Comparison of ENCODE assay signal across 1 cellular context in the genomic region with DNA sequence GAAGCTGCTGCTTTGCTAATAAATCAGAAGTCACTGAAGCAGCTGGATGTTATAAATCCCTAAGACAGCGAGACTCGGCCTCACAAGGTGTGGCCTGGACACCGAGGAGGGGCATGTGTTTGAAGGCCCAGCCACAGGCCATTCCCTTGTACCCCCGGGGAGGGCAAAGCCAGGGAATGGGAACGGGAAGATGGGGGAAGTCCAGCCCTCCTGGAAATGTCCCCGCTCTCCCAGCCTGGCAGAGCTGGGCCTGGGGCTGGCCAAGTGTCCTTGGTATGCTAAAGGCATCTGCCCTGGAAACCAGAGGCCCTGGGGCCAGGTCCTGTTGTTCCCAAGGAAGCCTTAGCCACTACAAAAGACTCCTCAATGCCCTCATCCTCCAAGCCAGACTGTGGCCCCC.
TF ChIP-seq lines count a peak whose summit lies in the region.

No MANE protein-coding gene starts in this region.

TF ChIP-seq in HepG2, 621 proteins besides CTCF, POLR2A, EP300 and RAD21 (continued from another document):
- TF ChIP-seq AKNA (CRISPR knock-in tag; IDR thresholded peaks at IDR 0.05; ENCODE audit: borderline replicate concordance) (no peak), ZNF180 (CRISPR knock-in tag; IDR thresholded peaks at IDR 0.05; ENCODE audit: borderline replicate concordance, low read depth) (no peak), SIX4 (CRISPR knock-in tag; IDR thresholded peaks at IDR 0.05) (no peak), TOE1 (CRISPR knock-in tag; IDR thresholded peaks at IDR 0.05) (no peak), ZNF441 (CRISPR knock-in tag; IDR thresholded peaks at IDR 0.05; ENCODE audit: borderline replicate concordance) (no peak), ZKSCAN5 (CRISPR knock-in tag; IDR thresholded peaks at IDR 0.05) (no peak), ZNF724P (CRISPR knock-in tag; IDR thresholded peaks at IDR 0.05; ENCODE audit: borderline replicate concordance) (no peak), SOX5 (CRISPR knock-in tag; IDR thresholded peaks at IDR 0.05; ENCODE audit: borderline replicate concordance) (no peak)
